ENCODE assay signal across 23 cellular contexts in the genomic region with DNA sequence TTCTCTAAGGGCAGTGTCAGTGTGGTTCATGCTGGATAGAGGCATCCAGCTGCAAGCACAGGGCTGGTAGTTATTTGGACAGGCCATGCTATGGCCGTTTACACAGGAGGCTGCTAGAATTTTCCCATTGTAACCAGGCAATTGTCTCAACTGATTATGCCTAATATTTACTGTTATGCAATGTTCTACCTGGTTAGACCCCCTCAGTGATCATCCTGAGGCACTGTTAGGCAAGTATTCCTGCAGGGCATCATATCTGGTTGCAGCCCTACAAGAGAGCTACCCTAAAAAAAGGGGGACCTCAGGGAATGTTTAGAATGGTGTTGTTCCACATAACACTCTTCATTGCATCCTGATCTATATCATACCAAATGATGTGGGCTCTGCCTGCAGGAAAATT.
"Had no signal": no experiment of that assay in that cellular context is flagged by ENCODE, and none has a peak within 500 bp of the region (broad histone marks: within the 10 kb centered on the region; RNA-seq: fewer than 3 reads in every experiment).

No MANE protein-coding gene starts in this region.

- H3K4me1 ChIP-seq: stomach, suprapubic skin, testis, thyroid gland, tibial artery, tibial nerve, upper lobe of left lung, upper lobe of right lung, uterus, vagina had no signal

- DNase-seq: stimulated activated CD4-positive, alpha-beta T cell treated with anti-CD3 and anti-CD28 coated beads, Interleukin-2, amount 100 ng/mL, for 24 hours; stimulated activated CD4-positive, alpha-beta T cell treated with anti-CD3 and anti-CD28 coated beads, Interleukin-2, amount 100 ng/mL, for 48 hours; stimulated activated CD4-positive, alpha-beta T cell treated with anti-CD3 and anti-CD28 coated beads, Interleukin-4, amount 100 ng/mL, for 1 hour; stimulated activated CD4-positive, alpha-beta T cell treated with anti-CD3 and anti-CD28 coated beads, Interleukin-4, amount 100 ng/mL, for 24 hours; stimulated activated CD4-positive, alpha-beta T cell treated with anti-CD3 and anti-CD28 coated beads, Interleukin-4, amount 100 ng/mL, for 4 hours; stimulated activated CD8-positive, alpha-beta memory T cell treated with anti-CD3 and anti-CD28 coated beads, Interleukin-4, amount 100 ng/mL, for 48 hours; stimulated activated naive B cell treated with anti-CD40 and anti-IgM and Interleukin-4, amounts not matched to agents 10 μg/mL and 1 μg/mL and 100 μg/mL, for 72 hours; stimulated activated naive CD4-positive, alpha-beta T cell; stimulated activated naive CD4-positive, alpha-beta T cell treated with Interleukin-2 at 50 U/mL for 16 hours; stimulated activated naive CD8-positive, alpha-beta T cell treated with anti-CD3 and anti-CD28 coated beads, Interleukin-15, amount 100 ng/mL, for 72 hours; stimulated activated naive CD8-positive, alpha-beta T cell treated with anti-CD3 and anti-CD28 coated beads, Interleukin-15, Interleukin-2, amounts not matched to agents 100 U/mL and 50 U/mL, for 24 hours; stomach; substantia nigra; testis; thyroid gland; tibial artery; upper lobe of left lung; upper lobe of right lung; uterus had no signal

- H3K27ac ChIP-seq: stomach, suprapubic skin, testis, thoracic aorta, thyroid gland, tibial artery, tibial nerve, upper lobe of left lung, upper lobe of right lung, uterus, vagina had no signal

- H3K4me3 ChIP-seq: stomach, suprapubic skin, testis, thoracic aorta, thyroid gland, tibial artery, tibial nerve, upper lobe of left lung, upper lobe of right lung, uterus, vagina had no signal

- H3K36me3 ChIP-seq: stomach, suprapubic skin, thoracic aorta, thyroid gland, tibial artery, tibial nerve, upper lobe of left lung, upper lobe of right lung, uterus, vagina had no signal

- H3K27me3 ChIP-seq: stomach, suprapubic skin, testis, thyroid gland, tibial artery, tibial nerve, upper lobe of left lung, upper lobe of right lung, uterus, vagina had no signal

- H3K9me3 ChIP-seq: testis, thoracic aorta, thyroid gland, tibial artery, tibial nerve, upper lobe of left lung, upper lobe of right lung, uterus, vagina had no signal
